Comparison of ENCODE assay signal across 26 cellular contexts in genomic region chr4:153326513-153326912, GRCh38. TPM values are rescaled to one million over a fixed set of nuclear protein-coding genes. Genes with fewer than 3 reads are reported as not detected.
A peak's percentile ranks its signal among the peaks of the same experiment; 100 is the strongest.
DNase-seq lines count a peak whose midpoint lies in the region; ATAC-seq and TF ChIP-seq lines count a peak whose summit lies in the region.
"Had no signal": no experiment of that assay in that cellular context is flagged by ENCODE, and none has a peak within 500 bp of the region (broad histone marks: within the 10 kb centered on the region; RNA-seq: fewer than 3 reads in every experiment).

No MANE protein-coding gene starts in this region.

- CTCF ChIA-PET in IMR-90 (lab: Yijun Ruan, JAX): no interaction called here

- dilution Hi-C loops in IMR-90 (cut with HindIII; ENCODE audit: low sequenced_read_pairs, unreplicated experiment): no loop called here

- ATAC-seq in IMR-90 (ENCODE audit: low read depth) (no peak), GM18502 (IDR thresholded peaks at IDR 0.05; ENCODE audit: poor library complexity, unreplicated experiment) (no peak), GM21447 (IDR thresholded peaks at IDR 0.05; ENCODE audit: unreplicated experiment) (no peak)
- ATAC-seq in stimulated activated memory B cell treated with anti-CD40 and anti-IgM and Interleukin-4, amounts not matched to agents 10 μg/mL and 1 μg/mL and 100 μg/mL, for 72 hours: no peak
- ATAC-seq: Right ventricle myocardium inferior had no signal

- H3K27me3 Mint-ChIP-seq in stimulated activated memory B cell treated with anti-CD40 and anti-IgM and Interleukin-4, amounts not matched to agents 10 μg/mL and 1 μg/mL and 100 μg/mL, for 72 hours: peaks cover 9% of the 10 kb centered on the region

- no peak overlapping the region for H3K4me2 ChIP-seq in IMR-90 (ENCODE audit: low read depth, low read length)

- no peak overlapping the region for H3K4me3 ChIP-seq in IMR-90 (ENCODE audit: insufficient read depth, low read depth, low read length)
- H3K4me3 ChIP-seq: esophagus squamous epithelium, lung, prostate gland, sigmoid colon, upper lobe of left lung had no signal

- H2AK9ac ChIP-seq in IMR-90 (replicated peaks; ENCODE audit: low read depth, low read length, poor library complexity): no peak overlapping the region

- DNase-seq in IMR-90 (peak; percentile 17), astrocyte of the hippocampus (ENCODE audit: low read depth, low spot score) (peak; percentile 58), fibroblast of gingiva (ENCODE audit: low read depth) (peak; percentile 53), stromal cell of bone marrow (ENCODE audit: low read depth) (peak; percentile 35), NCI-H345 treated with DMSO at 0.1 percent for 48 hours (lab: John Stamatoyannopoulos, UW; ENCODE audit: unreplicated experiment) (no peak)
- DNase-seq: activated CD4-positive, alpha-beta T cell treated with anti-CD3 and anti-CD28 coated beads, Interleukin-2, amount 10 ng/mL, durations not matched to agents 24 days and 14 days; activated naive CD4-positive, alpha-beta T cell; activated T-cell treated with anti-CD3 and anti-CD28 coated beads, Interleukin-2, amount 50 U/mL, for 48 hours; anterior cingulate cortex; DMS 273 treated with DMSO at 0.1 percent for 48 hours; effector CD4-positive, alpha-beta T cell; esophagus squamous epithelium; kidney glomerular epithelial cell; NCI-H1092; NCI-H1930; sigmoid colon; stimulated activated CD4-positive, alpha-beta T cell treated with anti-CD3 and anti-CD28 coated beads, Interleukin-15, amount 100 ng/mL, for 24 hours; upper lobe of left lung had no signal

- no peak overlapping the region for H4K8ac ChIP-seq in IMR-90 (ENCODE audit: low read depth in 2 of 2, low read length in 2 of 2)

- no peak overlapping the region for H3K9ac ChIP-seq in IMR-90 (ENCODE audit: low read depth, low read length)

- POLR2A ChIA-PET in IMR-90 (lab: Charles Lee; ENCODE audit: unreplicated experiment): no interaction called here

- H3K4me3 Mint-ChIP-seq in stimulated activated memory B cell treated with anti-CD40 and anti-IgM and Interleukin-4, amounts not matched to agents 10 μg/mL and 1 μg/mL and 100 μg/mL, for 72 hours: no peak overlapping the region
- H3K4me3 Mint-ChIP-seq: activated CD4-positive, alpha-beta T cell treated with anti-CD3 and anti-CD28 coated beads, Interleukin-2, amount 10 ng/mL, durations not matched to agents 24 days and 14 days; T-helper 2 cell treated with Interferon-gamma antibody and Interleukin-4, amounts not matched to agents 5 μg/mL and 100 μg/mL, for 36 hours had no signal

- no peak for TF ChIP-seq CTCF in IMR-90 (conservative IDR thresholded peaks at IDR 0.05; ENCODE audit: low read depth, low read length)

- H4K5ac ChIP-seq in IMR-90 (ENCODE audit: low read depth, low read length): no peak overlapping the region

- no peak overlapping the region for H3K27ac ChIP-seq in IMR-90 (ENCODE audit: insufficient read depth, low read length)
- H3K27ac ChIP-seq: esophagus squamous epithelium, prostate gland, sigmoid colon, upper lobe of left lung, VCaP had no signal

- no peaks in the 10 kb centered on the region for H3K9me3 Mint-ChIP-seq in stimulated activated memory B cell treated with anti-CD40 and anti-IgM and Interleukin-4, amounts not matched to agents 10 μg/mL and 1 μg/mL and 100 μg/mL, for 72 hours
- H3K9me3 Mint-ChIP-seq: activated CD4-positive, alpha-beta T cell treated with anti-CD3 and anti-CD28 coated beads, Interleukin-2, amount 10 ng/mL, durations not matched to agents 24 days and 14 days; T-helper 2 cell treated with Interferon-gamma antibody and Interleukin-4, amounts not matched to agents 5 μg/mL and 100 μg/mL, for 36 hours had no signal

- intact Hi-C loops in IMR-90 (cut with micrococcal nuclease): loop anchor here (10.0 kb wide), 1 partner anchor 482 kb away; no protein-coding TSS in a partner anchor

- 73% methylated on average over 3 of the region's 11 CpGs; no CpG with 5 or more reads in 1 of the 2 experiments for WGBS in IMR-90 (ENCODE audit: extremely low coverage in 2 of 2, insufficient read length in 1 of 2), 2 experiments

- no peak overlapping the region for H2BK5ac ChIP-seq in IMR-90 (ENCODE audit: low read depth, low read length, poor library complexity, severe bottlenecking)

- no peaks in the 10 kb centered on the region for H3K4me1 Mint-ChIP-seq in stimulated activated memory B cell treated with anti-CD40 and anti-IgM and Interleukin-4, amounts not matched to agents 10 μg/mL and 1 μg/mL and 100 μg/mL, for 72 hours
- H3K4me1 Mint-ChIP-seq: activated CD4-positive, alpha-beta T cell treated with anti-CD3 and anti-CD28 coated beads, Interleukin-2, amount 10 ng/mL, durations not matched to agents 24 days and 14 days had no signal

- no peak for TF ChIP-seq POLR2A in IMR-90 (IDR thresholded peaks at IDR 0.05; ENCODE audit: low read depth, low read length)

- no peaks in the 10 kb centered on the region for H3K4me1 ChIP-seq in IMR-90 (ENCODE audit: control insufficient read depth, insufficient read depth, low read length)
- H3K4me1 ChIP-seq: prostate gland, sigmoid colon, upper lobe of left lung had no signal

- H3K9me3 ChIP-seq in IMR-90 (ENCODE audit: control insufficient read depth, insufficient read depth, low read length): no peaks in the 10 kb centered on the region
- H3K9me3 ChIP-seq: esophagus squamous epithelium, prostate gland, sigmoid colon, upper lobe of left lung had no signal

- H3K27ac Mint-ChIP-seq in stimulated activated memory B cell treated with anti-CD40 and anti-IgM and Interleukin-4, amounts not matched to agents 10 μg/mL and 1 μg/mL and 100 μg/mL, for 72 hours: no peak overlapping the region
- H3K27ac Mint-ChIP-seq: activated CD4-positive, alpha-beta T cell treated with anti-CD3 and anti-CD28 coated beads, Interleukin-2, amount 10 ng/mL, durations not matched to agents 24 days and 14 days; T-helper 2 cell treated with Interferon-gamma antibody and Interleukin-4, amounts not matched to agents 5 μg/mL and 100 μg/mL, for 36 hours had no signal

- no TSS peak for BruUV-seq in IMR-90 (replicated peaks; lab: Mats Ljungman, UMichigan)

- peaks cover 9% of the 10 kb centered on the region; the same call in 1 of the 2 replicates for H3K36me3 ChIP-seq in IMR-90 (ENCODE audit: control insufficient read depth, insufficient read depth, low read length)
- H3K36me3 ChIP-seq: prostate gland had no signal

- H4K20me1 ChIP-seq in IMR-90 (ENCODE audit: insufficient read depth, low read length): no peaks in the 10 kb centered on the region

- no peak for TF ChIP-seq RAD21 in IMR-90 (IDR thresholded peaks at IDR 0.05; ENCODE audit: low read length)

- no peak overlapping the region for H2AK5ac ChIP-seq in IMR-90 (ENCODE audit: low read depth, low read length)

- H2BK20ac ChIP-seq in IMR-90 (ENCODE audit: low read depth, low read length): no peak overlapping the region

- no peaks in the 10 kb centered on the region for H3K79me1 ChIP-seq in IMR-90 (ENCODE audit: low read depth in 1 of 2, low read length in 2 of 2)

- H3K4ac ChIP-seq in IMR-90 (ENCODE audit: low read depth, low read length): no peak overlapping the region

- H4K91ac ChIP-seq in IMR-90 (ENCODE audit: insufficient read depth, low read depth, low read length): no peak overlapping the region

- H3K36me3 Mint-ChIP-seq in stimulated activated memory B cell treated with anti-CD40 and anti-IgM and Interleukin-4, amounts not matched to agents 10 μg/mL and 1 μg/mL and 100 μg/mL, for 72 hours: no peaks in the 10 kb centered on the region

- no peak overlapping the region for H3K56ac ChIP-seq in IMR-90 (ENCODE audit: extremely low read depth, insufficient read depth, low read length)

- H3K9me1 ChIP-seq in IMR-90 (ENCODE audit: insufficient read depth, low read length): no peaks in the 10 kb centered on the region

- H3K14ac ChIP-seq in IMR-90 (replicated peaks; ENCODE audit: low read depth, low read length): no peak overlapping the region

- H2AFZ ChIP-seq in IMR-90 (replicated peaks; ENCODE audit: low read length, poor library complexity): no peak overlapping the region

- no peaks in the 10 kb centered on the region for H3K27me3 ChIP-seq in IMR-90 (ENCODE audit: control insufficient read depth, insufficient read depth, low read length)
- H3K27me3 ChIP-seq: esophagus squamous epithelium, sigmoid colon, upper lobe of left lung had no signal

- in situ Hi-C loops in IMR-90 (cut with MboI; ENCODE audit: low sequenced_read_pairs): no loop called here

- no peak overlapping the region for H2BK15ac ChIP-seq in IMR-90 (ENCODE audit: low read depth, low read length)

- H3K23ac ChIP-seq in IMR-90 (ENCODE audit: low read depth, low read length): no peak overlapping the region

- H3K18ac ChIP-seq in IMR-90 (ENCODE audit: low read depth, low read length): no peak overlapping the region

- H2BK120ac ChIP-seq in IMR-90 (ENCODE audit: low read depth, low read length): no peak overlapping the region

TF ChIP-seq in IMR-90, 13 proteins besides CTCF, POLR2A, EP300 and RAD21:
- TF ChIP-seq BHLHE40 (IDR thresholded peaks at IDR 0.05; ENCODE audit: low read depth, low read length): 0 out of 2 replicates have a peak, but pooled peaks have one; percentile 9
- TF ChIP-seq CHD1 (IDR thresholded peaks at IDR 0.05; ENCODE audit: low read depth, low read length): no peak

RNA-seq across cellular contexts. Expression of gene MND1, which starts 18.0 kb away (rescaled TPM):
- total RNA-seq in IMR-90 (2012; rRNA removed): 0.36 and 3.3 TPM in 2 replicates
- polyA plus RNA-seq in IMR-90 (2012; rRNA removed): 2.3 and 3.5 TPM in 2 replicates
- polyA plus RNA-seq in IMR-90 (2012; cell fraction: cytosol; rRNA removed): 0.19 and 0.22 TPM in 2 replicates
- polyA plus RNA-seq in IMR-90 (2012; cell fraction: nucleus; rRNA removed; ENCODE audit: low replicate concordance): 0.22 TPM in 1 of 2 replicates, not detected in the other
